Comparison of ENCODE assay signal across 2 cellular contexts in genomic region chr6:107470364-107470763, GRCh38.
TF ChIP-seq lines count a peak whose summit lies in the region.

No MANE protein-coding gene starts in this region.

TF ChIP-seq in HEK293, 187 proteins besides CTCF, POLR2A, EP300 and RAD21 (continued from another document):
- no peak for TF ChIP-seq ELK4 (IDR thresholded peaks at IDR 0.05; ENCODE audit: borderline replicate concordance, low read depth, low read length)
- no peak for TF ChIP-seq ZNF391 (tag by site-specific recombination; IDR thresholded peaks at IDR 0.05; ENCODE audit: borderline replicate concordance, low read depth)
- TF ChIP-seq, protein P1, sequence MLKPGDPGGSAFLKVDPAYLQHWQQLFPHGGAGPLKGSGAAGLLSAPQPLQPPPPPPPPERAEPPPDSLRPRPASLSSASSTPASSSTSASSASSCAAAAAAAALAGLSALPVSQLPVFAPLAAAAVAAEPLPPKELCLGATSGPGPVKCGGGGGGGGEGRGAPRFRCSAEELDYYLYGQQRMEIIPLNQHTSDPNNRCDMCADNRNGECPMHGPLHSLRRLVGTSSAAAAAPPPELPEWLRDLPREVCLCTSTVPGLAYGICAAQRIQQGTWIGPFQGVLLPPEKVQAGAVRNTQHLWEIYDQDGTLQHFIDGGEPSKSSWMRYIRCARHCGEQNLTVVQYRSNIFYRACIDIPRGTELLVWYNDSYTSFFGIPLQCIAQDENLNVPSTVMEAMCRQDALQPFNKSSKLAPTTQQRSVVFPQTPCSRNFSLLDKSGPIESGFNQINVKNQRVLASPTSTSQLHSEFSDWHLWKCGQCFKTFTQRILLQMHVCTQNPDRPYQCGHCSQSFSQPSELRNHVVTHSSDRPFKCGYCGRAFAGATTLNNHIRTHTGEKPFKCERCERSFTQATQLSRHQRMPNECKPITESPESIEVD (tag by site-specific recombination; IDR thresholded peaks at IDR 0.05), result peak; percentile 47; the same call in 1 of the 2 replicates
- no peak for TF ChIP-seq BCL11A (tag by site-specific recombination; IDR thresholded peaks at IDR 0.05; ENCODE audit: low read depth)
- no peak for TF ChIP-seq ZNF19 (tag by site-specific recombination; IDR thresholded peaks at IDR 0.05; ENCODE audit: low read depth)
- TF ChIP-seq ZNF114 (tag by site-specific recombination; IDR thresholded peaks at IDR 0.05), result no peak
- 0 out of 2 replicates have a peak, but pooled peaks have one; percentile 21 for TF ChIP-seq ZNF629 (tag by site-specific recombination; IDR thresholded peaks at IDR 0.05)
- TF ChIP-seq, protein P2, sequence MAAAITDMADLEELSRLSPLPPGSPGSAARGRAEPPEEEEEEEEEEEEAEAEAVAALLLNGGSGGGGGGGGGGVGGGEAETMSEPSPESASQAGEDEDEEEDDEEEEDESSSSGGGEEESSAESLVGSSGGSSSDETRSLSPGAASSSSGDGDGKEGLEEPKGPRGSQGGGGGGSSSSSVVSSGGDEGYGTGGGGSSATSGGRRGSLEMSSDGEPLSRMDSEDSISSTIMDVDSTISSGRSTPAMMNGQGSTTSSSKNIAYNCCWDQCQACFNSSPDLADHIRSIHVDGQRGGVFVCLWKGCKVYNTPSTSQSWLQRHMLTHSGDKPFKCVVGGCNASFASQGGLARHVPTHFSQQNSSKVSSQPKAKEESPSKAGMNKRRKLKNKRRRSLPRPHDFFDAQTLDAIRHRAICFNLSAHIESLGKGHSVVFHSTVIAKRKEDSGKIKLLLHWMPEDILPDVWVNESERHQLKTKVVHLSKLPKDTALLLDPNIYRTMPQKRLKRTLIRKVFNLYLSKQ (tag by site-specific recombination; IDR thresholded peaks at IDR 0.05; ENCODE audit: borderline replicate concordance), result no peak
- no peak for TF ChIP-seq ZNF600 (tag by site-specific recombination; IDR thresholded peaks at IDR 0.05)
- peak; percentile 38; the same call in 1 of the 2 replicates for TF ChIP-seq TCF7L2 (IDR thresholded peaks at IDR 0.05; ENCODE audit: borderline replicate concordance, low read depth, low read length)

TF ChIP-seq in neural cell, 6 proteins besides CTCF, POLR2A, EP300 and RAD21 (continued from another document):
- TF ChIP-seq, protein P3, sequence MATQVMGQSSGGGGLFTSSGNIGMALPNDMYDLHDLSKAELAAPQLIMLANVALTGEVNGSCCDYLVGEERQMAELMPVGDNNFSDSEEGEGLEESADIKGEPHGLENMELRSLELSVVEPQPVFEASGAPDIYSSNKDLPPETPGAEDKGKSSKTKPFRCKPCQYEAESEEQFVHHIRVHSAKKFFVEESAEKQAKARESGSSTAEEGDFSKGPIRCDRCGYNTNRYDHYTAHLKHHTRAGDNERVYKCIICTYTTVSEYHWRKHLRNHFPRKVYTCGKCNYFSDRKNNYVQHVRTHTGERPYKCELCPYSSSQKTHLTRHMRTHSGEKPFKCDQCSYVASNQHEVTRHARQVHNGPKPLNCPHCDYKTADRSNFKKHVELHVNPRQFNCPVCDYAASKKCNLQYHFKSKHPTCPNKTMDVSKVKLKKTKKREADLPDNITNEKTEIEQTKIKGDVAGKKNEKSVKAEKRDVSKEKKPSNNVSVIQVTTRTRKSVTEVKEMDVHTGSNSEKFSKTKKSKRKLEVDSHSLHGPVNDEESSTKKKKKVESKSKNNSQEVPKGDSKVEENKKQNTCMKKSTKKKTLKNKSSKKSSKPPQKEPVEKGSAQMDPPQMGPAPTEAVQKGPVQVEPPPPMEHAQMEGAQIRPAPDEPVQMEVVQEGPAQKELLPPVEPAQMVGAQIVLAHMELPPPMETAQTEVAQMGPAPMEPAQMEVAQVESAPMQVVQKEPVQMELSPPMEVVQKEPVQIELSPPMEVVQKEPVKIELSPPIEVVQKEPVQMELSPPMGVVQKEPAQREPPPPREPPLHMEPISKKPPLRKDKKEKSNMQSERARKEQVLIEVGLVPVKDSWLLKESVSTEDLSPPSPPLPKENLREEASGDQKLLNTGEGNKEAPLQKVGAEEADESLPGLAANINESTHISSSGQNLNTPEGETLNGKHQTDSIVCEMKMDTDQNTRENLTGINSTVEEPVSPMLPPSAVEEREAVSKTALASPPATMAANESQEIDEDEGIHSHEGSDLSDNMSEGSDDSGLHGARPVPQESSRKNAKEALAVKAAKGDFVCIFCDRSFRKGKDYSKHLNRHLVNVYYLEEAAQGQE (IDR thresholded peaks at IDR 0.05; ENCODE audit: borderline replicate concordance), result no peak
